ENCODE assay signal across 14 cellular contexts in genomic region chr11:128862913-128863660, GRCh38. TPM values are rescaled to one million over a fixed set of nuclear protein-coding genes. Genes with fewer than 3 reads are reported as not detected.
DNase-seq lines count a peak whose midpoint lies in the region; ATAC-seq and TF ChIP-seq lines count a peak whose summit lies in the region.
"Had no signal": no experiment of that assay in that cellular context is flagged by ENCODE, and none has a peak within 500 bp of the region (broad histone marks: within the 10 kb centered on the region; RNA-seq: fewer than 3 reads in every experiment).

No MANE protein-coding gene starts in this region.

- no peak overlapping the region for H3K27ac ChIP-seq in BLaER1 treated with 17β-estradiol and CSF1 and Interleukin-3, amounts not matched to agents 10 nM and 100 nM

- H3K4me1 Mint-ChIP-seq in nephron, result no peaks in the 10 kb centered on the region
- H3K4me1 Mint-ChIP-seq: neural crest cell had no signal

- H3K9me3 ChIP-seq in BLaER1 treated with 17β-estradiol and CSF1 and Interleukin-3, amounts not matched to agents 10 nM and 100 nM (replicated peaks in 1 of 11), result peaks cover 0 to 5% (median 0%) of the 10 kb centered on the region in 11 experiments; a peak in 1 of 22 replicates

- no peak overlapping the region for H3K4me3 ChIP-seq in BLaER1 treated with 17β-estradiol and CSF1 and Interleukin-3, amounts not matched to agents 10 nM and 100 nM

- peak; percentile 41 for DNase-seq in dermis blood vessel endothelial cell
- DNase-seq in NCI-H69 (lab: John Stamatoyannopoulos, UW), result no peak
- DNase-seq: cortex of kidney, GOT3, NCI-H510A, small intestine had no signal

- peaks cover 21 to 37% (median 33%) of the 10 kb centered on the region in 10 experiments for H3K4me1 ChIP-seq in BLaER1 treated with 17β-estradiol and CSF1 and Interleukin-3, amounts not matched to agents 10 nM and 100 nM

- no peaks in the 10 kb centered on the region for H3K36me3 ChIP-seq in BLaER1 treated with 17β-estradiol and CSF1 and Interleukin-3, amounts not matched to agents 10 nM and 100 nM

- no peak overlapping the region for H3K9ac ChIP-seq in BLaER1 treated with 17β-estradiol and CSF1 and Interleukin-3, amounts not matched to agents 10 nM and 100 nM

- no peak for ATAC-seq in HG03280 (IDR thresholded peaks at IDR 0.05; ENCODE audit: unreplicated experiment)
- no peak for ATAC-seq in GM21737 (IDR thresholded peaks at IDR 0.05; ENCODE audit: unreplicated experiment)
- no peak for ATAC-seq in GM18502 (IDR thresholded peaks at IDR 0.05; ENCODE audit: poor library complexity, unreplicated experiment)

- peaks cover 30% of the 10 kb centered on the region for H3K27me3 Mint-ChIP-seq in nephron (ENCODE audit: low read depth)

- no peaks in the 10 kb centered on the region for H3K36me3 Mint-ChIP-seq in nephron (ENCODE audit: low read depth)
- H3K36me3 Mint-ChIP-seq: activated naive CD4-positive, alpha-beta T cell treated with anti-CD3 and anti-CD28 coated beads, Interleukin-2, amount 50 U/mL, for 24 hours had no signal

- no peaks in the 10 kb centered on the region for H3K27me3 ChIP-seq in BLaER1 treated with 17β-estradiol and CSF1 and Interleukin-3, amounts not matched to agents 10 nM and 100 nM

- TF ChIP-seq EP300 in Ishikawa (IDR thresholded peaks at IDR 0.05; ENCODE audit: borderline replicate concordance), result peak; percentile 63

- peak overlapping the region; percentile 2 to 90 (median 67) for H3K27ac Mint-ChIP-seq in nephron
- H3K27ac Mint-ChIP-seq: activated naive CD4-positive, alpha-beta T cell treated with anti-CD3 and anti-CD28 coated beads, Interleukin-2, amount 50 U/mL, for 24 hours had no signal

- peaks cover 2% of the 10 kb centered on the region for H3K9me3 Mint-ChIP-seq in nephron
- H3K9me3 Mint-ChIP-seq: activated naive CD4-positive, alpha-beta T cell treated with anti-CD3 and anti-CD28 coated beads, Interleukin-2, amount 50 U/mL, for 24 hours had no signal

- no peak for TF ChIP-seq CTCF in nephron (IDR thresholded peaks at IDR 0.05; ENCODE audit: unreplicated experiment in 3 of 3)

- H3K4me2 ChIP-seq in BLaER1 treated with 17β-estradiol and CSF1 and Interleukin-3, amounts not matched to agents 10 nM and 100 nM, result peak overlapping the region in 7 of 11 experiments; percentile 74 to 90 (median 82); a peak in 14 of 22 replicates

- H3K4me3 Mint-ChIP-seq in nephron, result peak overlapping the region in 1 of 3 experiments; percentile 56
- H3K4me3 Mint-ChIP-seq: activated naive CD4-positive, alpha-beta T cell treated with anti-CD3 and anti-CD28 coated beads, Interleukin-2, amount 50 U/mL, for 24 hours; neural crest cell had no signal

- TF ChIP-seq RAD21 in Ishikawa (IDR thresholded peaks at IDR 0.05; ENCODE audit: low read depth), result no peak

- H4K20me1 ChIP-seq in BLaER1 treated with 17β-estradiol and CSF1 and Interleukin-3, amounts not matched to agents 10 nM and 100 nM, result no peaks in the 10 kb centered on the region

TF ChIP-seq in Ishikawa, 13 proteins besides CTCF, POLR2A, EP300 and RAD21:
- no peak for TF ChIP-seq CREB1 (IDR thresholded peaks at IDR 0.05; ENCODE audit: low read depth)
- no peak for TF ChIP-seq ZBTB7A (IDR thresholded peaks at IDR 0.05; ENCODE audit: low read depth)
- no peak for TF ChIP-seq TAF1 (IDR thresholded peaks at IDR 0.05; ENCODE audit: low read depth)
- peak; percentile 47 for TF ChIP-seq TEAD4 (IDR thresholded peaks at IDR 0.05)
- peak; percentile 79 for TF ChIP-seq NFIC (IDR thresholded peaks at IDR 0.05)
- TF ChIP-seq MAX (IDR thresholded peaks at IDR 0.05), result no peak; the same call in 1 of the 2 replicates
- TF ChIP-seq FOXM1 (IDR thresholded peaks at IDR 0.05; ENCODE audit: borderline replicate concordance, low read depth), result peak; percentile 66; the same call in 1 of the 2 replicates
- TF ChIP-seq REST (IDR thresholded peaks at IDR 0.05; ENCODE audit: low read depth), result no peak
- TF ChIP-seq EGR1 (IDR thresholded peaks at IDR 0.05), result no peak
- TF ChIP-seq CEBPB (IDR thresholded peaks at IDR 0.05), result peak; percentile 69; the same call in 1 of the 2 replicates
- peak; percentile 78 for TF ChIP-seq TCF12 (IDR thresholded peaks at IDR 0.05; ENCODE audit: low read depth)
- TF ChIP-seq YY1 (IDR thresholded peaks at IDR 0.05; ENCODE audit: low read depth), result no peak
- no peak for TF ChIP-seq USF1 (IDR thresholded peaks at IDR 0.05)
TF ChIP-seq in Ishikawa: peak in this region for 5.

RNA-seq across cellular contexts. Expression of gene KCNJ1, which starts 4.0 kb away (rescaled TPM):
- 0.23 and 0.34 TPM in 2 replicates for total RNA-seq in dermis blood vessel endothelial cell
- total RNA-seq: neural crest cell had no signal

RNA-seq across cellular contexts. Expression of gene KCNJ5, which starts 28.1 kb away (rescaled TPM):
- 0.14 TPM in 1 of 2 replicates, not detected in the other for total RNA-seq in dermis blood vessel endothelial cell
